1 cellular context compared by ENCODE assay signal in the genomic region with DNA sequence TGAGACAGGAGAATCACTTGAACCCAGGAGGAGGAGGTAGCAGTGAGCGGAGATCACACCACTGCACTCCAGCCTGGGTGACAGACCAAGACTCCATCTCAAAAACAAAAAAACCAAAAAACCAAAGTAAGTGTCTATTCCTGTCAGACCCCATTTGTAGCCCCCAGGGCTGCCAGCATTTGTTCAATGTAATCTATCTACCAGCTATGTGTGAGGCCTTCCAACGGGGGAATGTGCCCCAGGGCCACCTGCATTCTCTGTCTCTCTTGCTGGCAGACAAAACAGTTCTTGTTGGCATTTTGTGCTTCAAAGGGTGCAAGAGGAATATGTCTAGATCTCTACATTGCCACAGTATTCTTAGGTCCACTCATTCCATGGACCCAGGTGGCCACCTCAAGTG.
TF ChIP-seq lines count a peak whose summit lies in the region.

No MANE protein-coding gene starts in this region.

TF ChIP-seq in IMR-90, 13 proteins besides CTCF, POLR2A, EP300 and RAD21:
- TF ChIP-seq, protein P1, sequence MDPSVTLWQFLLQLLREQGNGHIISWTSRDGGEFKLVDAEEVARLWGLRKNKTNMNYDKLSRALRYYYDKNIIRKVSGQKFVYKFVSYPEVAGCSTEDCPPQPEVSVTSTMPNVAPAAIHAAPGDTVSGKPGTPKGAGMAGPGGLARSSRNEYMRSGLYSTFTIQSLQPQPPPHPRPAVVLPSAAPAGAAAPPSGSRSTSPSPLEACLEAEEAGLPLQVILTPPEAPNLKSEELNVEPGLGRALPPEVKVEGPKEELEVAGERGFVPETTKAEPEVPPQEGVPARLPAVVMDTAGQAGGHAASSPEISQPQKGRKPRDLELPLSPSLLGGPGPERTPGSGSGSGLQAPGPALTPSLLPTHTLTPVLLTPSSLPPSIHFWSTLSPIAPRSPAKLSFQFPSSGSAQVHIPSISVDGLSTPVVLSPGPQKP (IDR thresholded peaks at IDR 0.05; ENCODE audit: borderline replicate concordance, low read depth, low read length) = no peak
- no peak for TF ChIP-seq BHLHE40 (IDR thresholded peaks at IDR 0.05; ENCODE audit: low read depth, low read length)
